ENCODE assay signal across 8 cellular contexts in the genomic region with DNA sequence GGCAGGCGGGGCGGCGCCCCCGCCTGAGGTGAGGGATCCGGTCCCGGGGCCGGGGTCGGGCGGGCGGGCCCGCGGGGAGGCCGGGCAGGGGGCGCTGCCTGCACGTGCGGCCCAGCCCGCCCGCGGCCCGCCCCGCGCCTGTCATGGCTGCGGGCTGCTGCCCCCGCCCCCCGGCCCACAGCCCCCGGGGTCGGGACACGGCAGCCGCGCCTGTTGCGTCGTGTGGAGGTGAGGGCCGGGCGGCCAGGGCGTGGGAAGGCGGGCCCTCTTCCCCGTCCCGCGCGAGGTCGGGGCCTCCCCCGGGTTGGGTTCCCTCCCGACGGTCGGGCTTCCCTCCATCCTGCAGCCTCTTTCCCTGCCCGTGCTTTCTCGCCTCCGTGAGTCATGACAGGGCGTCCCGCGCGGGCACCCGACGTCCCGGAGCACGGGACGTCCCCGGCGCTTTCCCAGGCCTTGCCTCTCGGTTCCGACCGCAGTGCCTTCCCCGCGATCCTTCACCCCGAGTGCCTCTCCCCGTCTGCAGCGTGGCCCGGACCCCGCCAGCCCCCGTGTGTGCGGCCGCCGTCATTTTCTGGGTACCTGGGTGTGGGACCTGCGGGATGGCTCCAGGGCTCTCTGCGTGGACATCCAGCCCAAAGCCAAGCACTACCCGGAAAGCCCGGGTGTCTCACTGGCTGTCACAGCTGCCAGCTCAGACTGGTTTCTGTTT.
DNase-seq lines count a peak whose midpoint lies in the region; ATAC-seq, FAIRE-seq and TF ChIP-seq lines count a peak whose summit lies in the region.

No MANE protein-coding gene starts in this region.

- TF ChIP-seq EP300 in transverse colon (IDR thresholded peaks at IDR 0.05; ENCODE audit: low read depth), result no peak

- WGBS in transverse colon (ENCODE audit: low coverage in 1 of 2), 2 donors, result 1% methylated on average over 45 of the region's 77 CpGs; no CpG with 5 or more reads in 1 of the 2 donors

- TF ChIP-seq POLR2A in GM12892 (IDR thresholded peaks at IDR 0.05; ENCODE audit: low read depth, low read length) (no peak), transverse colon (IDR thresholded peaks at IDR 0.05) (peak; percentile 62)

- H3K4me1 ChIP-seq in adipocyte (ENCODE audit: control insufficient read depth, insufficient read depth, low read length) (peaks cover 37% of the 10 kb centered on the region), transverse colon (peaks cover 6 to 43% (median 29%) of the 10 kb centered on the region in 4 donors)

- in situ Hi-C loops in transverse colon (cut with MboI; ENCODE audit: low pct_ligation_motif_present in 1 of 4, low pct_unique_long_range_greater_than_20kb in 1 of 4, low sequenced_read_pairs in 3 of 4), result no loop called here

- peak overlapping the region; percentile 89 for H3K9ac ChIP-seq in adipocyte (ENCODE audit: low read length)

- H3K27me3 ChIP-seq in adipocyte (replicated peaks; ENCODE audit: control insufficient read depth, insufficient read depth, low read length) (no peaks in the 10 kb centered on the region), transverse colon (no peaks in the 10 kb centered on the region)

- TF ChIP-seq CTCF in transverse colon (IDR thresholded peaks at IDR 0.05), result no peak

- peak; percentile 18 for ATAC-seq in HG02970 (IDR thresholded peaks at IDR 0.05; ENCODE audit: low FRiP score, unreplicated experiment)
- ATAC-seq in left cardiac atrium, result peak in 1 of 2 donors; percentile 15
- ATAC-seq in GM18520 (IDR thresholded peaks at IDR 0.05; ENCODE audit: unreplicated experiment), result no peak

- intact Hi-C loops in left cardiac atrium (cut with DNase I), result loop anchor here in 1 of 2 donors (10.0 kb wide), 1 partner anchor 77 kb away; the partner anchor contains the start of genes CHD9 and CHD9NB
- intact Hi-C loops in posterior cingulate gyrus (cut with DNase I), result loop anchor here (2.0 kb wide), 2 partner anchors 41 to 151 kb away; no protein-coding TSS in a partner anchor
- intact Hi-C loops in transverse colon (cut with DNase I; ENCODE audit: low total_unique reads), result loop anchor here (2.0 kb wide), 1 partner anchor 77 kb away; the partner anchor contains the start of gene CHD9

- FAIRE-seq in GM12892 (lab: Jason Lieb, UNC), result peak; percentile 50

- H3K36me3 ChIP-seq in adipocyte (ENCODE audit: control insufficient read depth, insufficient read depth, low read length, severe bottlenecking) (peaks cover 5% of the 10 kb centered on the region), transverse colon (no peaks in the 10 kb centered on the region)

- H3K9me3 ChIP-seq in adipocyte (ENCODE audit: control insufficient read depth, low read length), result no peaks in the 10 kb centered on the region
- no peaks in the 10 kb centered on the region for H3K9me3 ChIP-seq in transverse colon

- peak overlapping the region; percentile 88 to 98 (median 98) for H3K27ac ChIP-seq in transverse colon

- H3K4me3 ChIP-seq in adipocyte (ENCODE audit: low read length) (peak overlapping the region; percentile 86), transverse colon (peak overlapping the region; percentile 79 to 97 (median 92))

- DNase-seq in GM12892 (ENCODE audit: insufficient read length) (peak; percentile 51), SW480 (ENCODE audit: low spot score) (peak; percentile 50), adipocyte (ENCODE audit: low read depth) (peak; percentile 83), left cardiac atrium (peak; percentile 73), posterior cingulate gyrus (peak; percentile 15 to 90 (median 42)), transverse colon (peak; percentile 71)
